Comparison of ENCODE assay signal across 8 cellular contexts in the genomic region with DNA sequence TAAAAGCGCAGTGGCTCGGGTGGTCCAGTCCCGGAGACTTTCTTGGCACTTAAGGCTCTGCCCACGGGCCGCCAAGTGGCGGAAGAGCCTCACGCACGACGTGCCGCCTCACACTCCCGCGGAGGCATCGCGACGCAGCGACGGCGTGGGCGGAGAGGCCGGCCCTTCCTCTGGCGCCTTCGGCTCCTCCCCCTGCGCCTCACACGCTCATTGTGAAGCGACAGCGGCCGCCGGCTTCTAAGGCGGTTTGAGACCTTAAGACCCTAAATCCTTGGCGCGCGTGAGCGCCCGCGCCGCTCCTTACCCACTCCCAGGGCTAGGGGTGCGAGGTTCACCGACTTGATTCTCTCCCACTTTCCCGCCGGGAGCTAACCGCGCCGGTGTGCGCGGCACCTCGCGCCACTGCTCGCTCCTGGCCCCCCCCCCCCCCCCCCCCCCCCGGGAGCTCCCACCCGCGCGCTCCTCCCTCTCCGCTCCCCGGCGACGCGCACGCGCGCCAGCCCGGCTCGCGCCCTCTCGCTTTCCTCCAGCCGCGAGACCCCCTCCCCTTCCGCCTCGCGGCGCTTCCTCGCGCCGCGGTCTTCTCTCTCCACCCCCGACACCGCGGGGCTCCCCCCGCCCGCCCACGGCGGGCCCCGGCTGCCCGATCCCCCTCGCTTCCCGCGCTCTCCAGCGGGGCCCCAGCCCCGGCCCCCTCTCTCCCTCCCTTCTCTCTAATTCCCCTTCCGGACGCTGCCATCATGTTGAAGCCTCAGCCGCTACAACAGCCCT. TPM values are rescaled to one million over a fixed set of nuclear protein-coding genes. Genes with fewer than 3 reads are reported as not detected.
A peak's percentile ranks its signal among the peaks of the same experiment; 100 is the strongest.
DNase-seq lines count a peak whose midpoint lies in the region; ATAC-seq lines count a peak whose summit lies in the region.

A gene with protein sequence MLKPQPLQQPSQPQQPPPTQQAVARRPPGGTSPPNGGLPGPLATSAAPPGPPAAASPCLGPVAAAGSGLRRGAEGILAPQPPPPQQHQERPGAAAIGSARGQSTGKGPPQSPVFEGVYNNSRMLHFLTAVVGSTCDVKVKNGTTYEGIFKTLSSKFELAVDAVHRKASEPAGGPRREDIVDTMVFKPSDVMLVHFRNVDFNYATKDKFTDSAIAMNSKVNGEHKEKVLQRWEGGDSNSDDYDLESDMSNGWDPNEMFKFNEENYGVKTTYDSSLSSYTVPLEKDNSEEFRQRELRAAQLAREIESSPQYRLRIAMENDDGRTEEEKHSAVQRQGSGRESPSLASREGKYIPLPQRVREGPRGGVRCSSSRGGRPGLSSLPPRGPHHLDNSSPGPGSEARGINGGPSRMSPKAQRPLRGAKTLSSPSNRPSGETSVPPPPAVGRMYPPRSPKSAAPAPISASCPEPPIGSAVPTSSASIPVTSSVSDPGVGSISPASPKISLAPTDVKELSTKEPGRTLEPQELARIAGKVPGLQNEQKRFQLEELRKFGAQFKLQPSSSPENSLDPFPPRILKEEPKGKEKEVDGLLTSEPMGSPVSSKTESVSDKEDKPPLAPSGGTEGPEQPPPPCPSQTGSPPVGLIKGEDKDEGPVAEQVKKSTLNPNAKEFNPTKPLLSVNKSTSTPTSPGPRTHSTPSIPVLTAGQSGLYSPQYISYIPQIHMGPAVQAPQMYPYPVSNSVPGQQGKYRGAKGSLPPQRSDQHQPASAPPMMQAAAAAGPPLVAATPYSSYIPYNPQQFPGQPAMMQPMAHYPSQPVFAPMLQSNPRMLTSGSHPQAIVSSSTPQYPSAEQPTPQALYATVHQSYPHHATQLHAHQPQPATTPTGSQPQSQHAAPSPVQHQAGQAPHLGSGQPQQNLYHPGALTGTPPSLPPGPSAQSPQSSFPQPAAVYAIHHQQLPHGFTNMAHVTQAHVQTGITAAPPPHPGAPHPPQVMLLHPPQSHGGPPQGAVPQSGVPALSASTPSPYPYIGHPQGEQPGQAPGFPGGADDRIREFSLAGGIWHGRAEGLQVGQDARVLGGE (plus strand): TSS at position 480 of the 771 bp plus-strand sequence. CDS start 261 bp downstream, at position 741.

- H3K4me1 ChIP-seq in CD4-positive, CD25-positive, alpha-beta regulatory T cell (ENCODE audit: control insufficient read depth, insufficient read depth, low read length, poor library complexity, severe bottlenecking) = peaks cover 28% of the 10 kb centered on the region

- H3K9me3 Mint-ChIP-seq in CD4-positive, CD25-positive, alpha-beta regulatory T cell = no peaks in the 10 kb centered on the region
- no peaks in the 10 kb centered on the region for H3K9me3 Mint-ChIP-seq in effector memory CD8-positive, alpha-beta T cell
- no peaks in the 10 kb centered on the region for H3K9me3 Mint-ChIP-seq in memory B cell

- ATAC-seq in CD4-positive, CD25-positive, alpha-beta regulatory T cell (ENCODE audit: low read depth in 2 of 2) = peak; percentile 57 to 67
- peak; percentile 43 for ATAC-seq in GM19463 (IDR thresholded peaks at IDR 0.05; ENCODE audit: unreplicated experiment)
- ATAC-seq in effector memory CD8-positive, alpha-beta T cell (replicated peaks) = peak; percentile 55
- peak; percentile 66 for ATAC-seq in memory B cell (ENCODE audit: low read depth)

- peaks cover 28% of the 10 kb centered on the region for H3K36me3 Mint-ChIP-seq in CD4-positive, CD25-positive, alpha-beta regulatory T cell
- H3K36me3 Mint-ChIP-seq in effector memory CD8-positive, alpha-beta T cell (ENCODE audit: insufficient read depth) = peaks cover 44% of the 10 kb centered on the region
- H3K36me3 Mint-ChIP-seq in memory B cell = peaks cover 14% of the 10 kb centered on the region

- no peaks in the 10 kb centered on the region for H3K9me3 ChIP-seq in CD4-positive, CD25-positive, alpha-beta regulatory T cell (ENCODE audit: control insufficient read depth in 2 of 2, low read length in 2 of 2)

- H3K27ac Mint-ChIP-seq in CD4-positive, CD25-positive, alpha-beta regulatory T cell = peak within 1 kb of the TSS; percentile 97 to 100 (median 99)
- peak within 1 kb of the TSS; percentile 95 to 99 for H3K27ac Mint-ChIP-seq in effector memory CD8-positive, alpha-beta T cell
- H3K27ac Mint-ChIP-seq in memory B cell = peak within 1 kb of the TSS; percentile 99

- peak within 1 kb of the TSS; percentile 98 to 100 (median 98) for H3K4me3 Mint-ChIP-seq in CD4-positive, CD25-positive, alpha-beta regulatory T cell
- peak within 1 kb of the TSS; percentile 90 to 92 for H3K4me3 Mint-ChIP-seq in effector memory CD8-positive, alpha-beta T cell
- H3K4me3 Mint-ChIP-seq in memory B cell = peak within 1 kb of the TSS; percentile 99

- H3K4me3 ChIP-seq in CD4-positive, CD25-positive, alpha-beta regulatory T cell (ENCODE audit: low read depth, low read length) = peak within 1 kb of the TSS; percentile 73

- H3K4me1 Mint-ChIP-seq in CD4-positive, CD25-positive, alpha-beta regulatory T cell = peaks cover 4 to 50% (median 35%) of the 10 kb centered on the region in 4 donors
- peaks cover 20 to 41% of the 10 kb centered on the region in 2 donors for H3K4me1 Mint-ChIP-seq in effector memory CD8-positive, alpha-beta T cell (ENCODE audit: low read depth in 2 of 2)
- H3K4me1 Mint-ChIP-seq in memory B cell = peaks cover 26% of the 10 kb centered on the region

- peak within 1 kb of the TSS; percentile 98 for H3K27ac ChIP-seq in CD4-positive, CD25-positive, alpha-beta regulatory T cell (ENCODE audit: insufficient read depth, low read length, poor library complexity, severe bottlenecking)

- H3K27me3 Mint-ChIP-seq in CD4-positive, CD25-positive, alpha-beta regulatory T cell = peaks cover 15% of the 10 kb centered on the region
- no peaks in the 10 kb centered on the region for H3K27me3 Mint-ChIP-seq in effector memory CD8-positive, alpha-beta T cell
- H3K27me3 Mint-ChIP-seq in memory B cell = no peaks in the 10 kb centered on the region

- H3K27me3 ChIP-seq in CD4-positive, CD25-positive, alpha-beta regulatory T cell (ENCODE audit: control insufficient read depth, insufficient read depth, low read length) = no peaks in the 10 kb centered on the region

- peaks cover 24% of the 10 kb centered on the region for H3K36me3 ChIP-seq in CD4-positive, CD25-positive, alpha-beta regulatory T cell (ENCODE audit: control insufficient read depth, insufficient read depth, low read length)

- peak; percentile 87 to 98 (median 95) for DNase-seq in CD4-positive, CD25-positive, alpha-beta regulatory T cell
- DNase-seq in HS-27A (ENCODE audit: low read depth) (peak; percentile 82), memory B cell (ENCODE audit: low spot score in 2 of 2) (peak; percentile 92 to 94)
- peak; percentile 91 for DNase-seq in NK-92 treated with Interleukin-12 subunit alpha and Interleukin-12 subunit beta, amount 100 ng/mL, for 24 hours (lab: John Stamatoyannopoulos, UW)
- DNase-seq in activated CD8-positive, alpha-beta memory T cell treated with anti-CD3 and anti-CD28 coated beads for 4 hours (ENCODE audit: low read depth in 2 of 2) = peak; percentile 90 to 92
- peak; percentile 90 to 91 (median 90) for DNase-seq in effector memory CD8-positive, alpha-beta T cell
- DNase-seq in stimulated activated CD8-positive, alpha-beta memory T cell treated with anti-CD3 and anti-CD28 coated beads, Interleukin-12 subunit alpha, Interleukin-12 subunit beta, amount 100 ng/mL, for 1 hour (ENCODE audit: low read depth) = peak; percentile 90

RNA-seq across cellular contexts. Expression of the gene that starts here (rescaled TPM):
- total RNA-seq in CD4-positive, CD25-positive, alpha-beta regulatory T cell = 342 TPM
- 10 to 100 TPM; 11.0 to 20.8 (median 11.6) TPM for polyA plus RNA-seq in CD4-positive, CD25-positive, alpha-beta regulatory T cell

Comparison
In these comparisons a context has a peak if more than half of its experiments do, and no peak if none do; other contexts are left out.
1. Peak in every context shown above with its lines: DNase-seq, ATAC-seq, H3K4me3 ChIP-seq and H3K27ac ChIP-seq.